Comparison of ENCODE assay signal across 28 cellular contexts in the genomic region with DNA sequence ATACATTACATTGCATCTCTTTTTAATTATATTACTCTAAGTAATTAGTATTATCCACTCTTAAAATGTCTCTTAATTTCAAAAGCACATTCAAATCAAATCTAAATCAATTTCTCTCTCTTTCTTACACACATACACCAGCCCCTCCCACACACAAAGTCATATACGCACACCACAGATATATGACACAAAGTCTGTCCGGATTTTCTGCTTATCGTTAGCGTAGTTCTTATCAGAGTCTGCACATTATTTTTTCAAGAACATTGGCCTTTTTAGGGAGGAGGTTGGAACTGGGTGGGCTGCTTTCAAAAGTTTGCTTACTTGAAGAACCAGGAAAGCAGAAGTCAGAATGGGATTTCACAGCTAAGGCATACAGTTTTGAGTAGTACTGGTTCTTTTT.
"Had no signal": no experiment of that assay in that cellular context is flagged by ENCODE, and none has a peak within 500 bp of the region (broad histone marks: within the 10 kb centered on the region; RNA-seq: fewer than 3 reads in every experiment).

No MANE protein-coding gene starts in this region.

- FAIRE-seq: endometrium, endothelial cell of umbilical vein, frontal cortex had no signal

- H3K4me2 ChIP-seq: hepatocyte had no signal

- ATAC-seq: effector memory CD8-positive, alpha-beta T cell; esophagus mucosa; foreskin keratinocyte; gastrocnemius medialis; gastroesophageal sphincter; heart left ventricle; heart right ventricle had no signal

- H3K79me2 ChIP-seq: hepatocyte had no signal

- H3K4me3 ChIP-seq: colonic mucosa, coronary artery, dorsolateral prefrontal cortex, esophagus muscularis mucosa, esophagus squamous epithelium, gastrocnemius medialis, gastroesophageal sphincter, heart left ventricle, heart right ventricle, hepatocyte had no signal

- H3K27ac ChIP-seq: colonic mucosa, coronary artery, dorsolateral prefrontal cortex, epithelial cell of prostate, esophagus muscularis mucosa, esophagus squamous epithelium, foreskin keratinocyte, gastrocnemius medialis, gastroesophageal sphincter, heart left ventricle, heart right ventricle, hepatocyte had no signal

- H3K36me3 ChIP-seq: colonic mucosa, esophagus muscularis mucosa, esophagus squamous epithelium, gastrocnemius medialis, gastroesophageal sphincter, heart left ventricle, heart right ventricle had no signal

- H3K27me3 ChIP-seq: colonic mucosa, dorsolateral prefrontal cortex, esophagus muscularis mucosa, esophagus squamous epithelium, foreskin keratinocyte, gastrocnemius medialis, gastroesophageal sphincter, heart left ventricle, heart right ventricle, hepatocyte had no signal

- H3K4me1 ChIP-seq: colonic mucosa, esophagus muscularis mucosa, esophagus squamous epithelium, foreskin keratinocyte, gastrocnemius medialis, gastroesophageal sphincter, heart left ventricle, heart right ventricle had no signal

- DNase-seq: colonic mucosa; cortex of kidney; dermis blood vessel endothelial cell; dorsolateral prefrontal cortex; effector CD4-positive, alpha-beta T cell; effector CD8-positive, alpha-beta T cell; effector memory CD4-positive, alpha-beta T cell; effector memory CD8-positive, alpha-beta T cell; endodermal cell; erythroblast; esophagus squamous epithelium; foreskin fibroblast; foreskin keratinocyte; foreskin melanocyte; gastrocnemius medialis; glutamatergic neuron; head of caudate nucleus; heart left ventricle; heart right ventricle had no signal

- H2AFZ ChIP-seq: hepatocyte had no signal

- H3K9me3 ChIP-seq: colonic mucosa, esophagus muscularis mucosa, gastrocnemius medialis, gastroesophageal sphincter had no signal
